ENCODE assay signal across 1 cellular context in the genomic region with DNA sequence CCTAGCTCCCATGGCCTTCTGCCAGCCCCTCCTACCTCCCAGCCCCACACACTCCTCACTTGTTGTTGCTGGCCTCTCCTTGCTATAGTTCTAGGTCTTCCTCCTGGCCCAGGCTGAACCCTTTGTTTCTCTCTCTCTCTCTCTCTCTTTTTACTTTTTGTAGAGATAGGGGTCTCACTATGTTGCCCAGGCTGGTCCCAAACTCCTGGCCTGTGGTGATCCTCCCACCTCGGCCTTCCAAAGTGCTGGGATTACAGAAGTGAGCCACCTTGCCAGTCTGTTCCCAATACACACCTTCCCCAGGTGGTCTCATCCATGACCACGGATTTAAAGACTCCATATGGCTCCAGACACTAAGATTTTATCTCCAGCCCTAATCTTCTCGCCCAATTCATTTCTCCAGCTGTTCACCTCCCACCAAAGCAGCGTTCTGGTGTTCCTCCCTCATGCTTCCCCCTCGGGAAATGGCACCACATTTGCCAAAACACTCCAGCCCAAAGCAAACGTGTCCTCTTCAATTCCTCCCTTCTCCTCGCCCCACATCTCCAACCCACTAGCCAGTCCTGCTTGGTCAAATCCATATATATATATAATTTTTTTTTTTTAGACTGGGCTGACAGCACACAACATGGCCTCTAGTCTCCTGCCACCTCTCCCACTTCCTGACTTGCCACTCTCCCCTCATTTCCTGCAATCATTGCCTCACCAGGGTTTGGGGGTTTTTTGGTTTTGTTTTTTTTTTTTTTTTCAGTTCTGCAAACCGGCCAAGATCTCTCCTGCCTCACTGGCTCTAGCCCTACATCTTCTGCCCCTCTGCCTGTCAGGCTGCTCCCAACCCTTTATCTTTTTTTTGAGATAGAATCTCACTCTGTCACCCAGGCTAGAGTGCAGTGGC.
TF ChIP-seq lines count a peak whose summit lies in the region.

No MANE protein-coding gene starts in this region.

TF ChIP-seq in H1, 55 proteins besides CTCF, POLR2A, EP300 and RAD21 (continued from another document):
- TF ChIP-seq, protein P1, sequence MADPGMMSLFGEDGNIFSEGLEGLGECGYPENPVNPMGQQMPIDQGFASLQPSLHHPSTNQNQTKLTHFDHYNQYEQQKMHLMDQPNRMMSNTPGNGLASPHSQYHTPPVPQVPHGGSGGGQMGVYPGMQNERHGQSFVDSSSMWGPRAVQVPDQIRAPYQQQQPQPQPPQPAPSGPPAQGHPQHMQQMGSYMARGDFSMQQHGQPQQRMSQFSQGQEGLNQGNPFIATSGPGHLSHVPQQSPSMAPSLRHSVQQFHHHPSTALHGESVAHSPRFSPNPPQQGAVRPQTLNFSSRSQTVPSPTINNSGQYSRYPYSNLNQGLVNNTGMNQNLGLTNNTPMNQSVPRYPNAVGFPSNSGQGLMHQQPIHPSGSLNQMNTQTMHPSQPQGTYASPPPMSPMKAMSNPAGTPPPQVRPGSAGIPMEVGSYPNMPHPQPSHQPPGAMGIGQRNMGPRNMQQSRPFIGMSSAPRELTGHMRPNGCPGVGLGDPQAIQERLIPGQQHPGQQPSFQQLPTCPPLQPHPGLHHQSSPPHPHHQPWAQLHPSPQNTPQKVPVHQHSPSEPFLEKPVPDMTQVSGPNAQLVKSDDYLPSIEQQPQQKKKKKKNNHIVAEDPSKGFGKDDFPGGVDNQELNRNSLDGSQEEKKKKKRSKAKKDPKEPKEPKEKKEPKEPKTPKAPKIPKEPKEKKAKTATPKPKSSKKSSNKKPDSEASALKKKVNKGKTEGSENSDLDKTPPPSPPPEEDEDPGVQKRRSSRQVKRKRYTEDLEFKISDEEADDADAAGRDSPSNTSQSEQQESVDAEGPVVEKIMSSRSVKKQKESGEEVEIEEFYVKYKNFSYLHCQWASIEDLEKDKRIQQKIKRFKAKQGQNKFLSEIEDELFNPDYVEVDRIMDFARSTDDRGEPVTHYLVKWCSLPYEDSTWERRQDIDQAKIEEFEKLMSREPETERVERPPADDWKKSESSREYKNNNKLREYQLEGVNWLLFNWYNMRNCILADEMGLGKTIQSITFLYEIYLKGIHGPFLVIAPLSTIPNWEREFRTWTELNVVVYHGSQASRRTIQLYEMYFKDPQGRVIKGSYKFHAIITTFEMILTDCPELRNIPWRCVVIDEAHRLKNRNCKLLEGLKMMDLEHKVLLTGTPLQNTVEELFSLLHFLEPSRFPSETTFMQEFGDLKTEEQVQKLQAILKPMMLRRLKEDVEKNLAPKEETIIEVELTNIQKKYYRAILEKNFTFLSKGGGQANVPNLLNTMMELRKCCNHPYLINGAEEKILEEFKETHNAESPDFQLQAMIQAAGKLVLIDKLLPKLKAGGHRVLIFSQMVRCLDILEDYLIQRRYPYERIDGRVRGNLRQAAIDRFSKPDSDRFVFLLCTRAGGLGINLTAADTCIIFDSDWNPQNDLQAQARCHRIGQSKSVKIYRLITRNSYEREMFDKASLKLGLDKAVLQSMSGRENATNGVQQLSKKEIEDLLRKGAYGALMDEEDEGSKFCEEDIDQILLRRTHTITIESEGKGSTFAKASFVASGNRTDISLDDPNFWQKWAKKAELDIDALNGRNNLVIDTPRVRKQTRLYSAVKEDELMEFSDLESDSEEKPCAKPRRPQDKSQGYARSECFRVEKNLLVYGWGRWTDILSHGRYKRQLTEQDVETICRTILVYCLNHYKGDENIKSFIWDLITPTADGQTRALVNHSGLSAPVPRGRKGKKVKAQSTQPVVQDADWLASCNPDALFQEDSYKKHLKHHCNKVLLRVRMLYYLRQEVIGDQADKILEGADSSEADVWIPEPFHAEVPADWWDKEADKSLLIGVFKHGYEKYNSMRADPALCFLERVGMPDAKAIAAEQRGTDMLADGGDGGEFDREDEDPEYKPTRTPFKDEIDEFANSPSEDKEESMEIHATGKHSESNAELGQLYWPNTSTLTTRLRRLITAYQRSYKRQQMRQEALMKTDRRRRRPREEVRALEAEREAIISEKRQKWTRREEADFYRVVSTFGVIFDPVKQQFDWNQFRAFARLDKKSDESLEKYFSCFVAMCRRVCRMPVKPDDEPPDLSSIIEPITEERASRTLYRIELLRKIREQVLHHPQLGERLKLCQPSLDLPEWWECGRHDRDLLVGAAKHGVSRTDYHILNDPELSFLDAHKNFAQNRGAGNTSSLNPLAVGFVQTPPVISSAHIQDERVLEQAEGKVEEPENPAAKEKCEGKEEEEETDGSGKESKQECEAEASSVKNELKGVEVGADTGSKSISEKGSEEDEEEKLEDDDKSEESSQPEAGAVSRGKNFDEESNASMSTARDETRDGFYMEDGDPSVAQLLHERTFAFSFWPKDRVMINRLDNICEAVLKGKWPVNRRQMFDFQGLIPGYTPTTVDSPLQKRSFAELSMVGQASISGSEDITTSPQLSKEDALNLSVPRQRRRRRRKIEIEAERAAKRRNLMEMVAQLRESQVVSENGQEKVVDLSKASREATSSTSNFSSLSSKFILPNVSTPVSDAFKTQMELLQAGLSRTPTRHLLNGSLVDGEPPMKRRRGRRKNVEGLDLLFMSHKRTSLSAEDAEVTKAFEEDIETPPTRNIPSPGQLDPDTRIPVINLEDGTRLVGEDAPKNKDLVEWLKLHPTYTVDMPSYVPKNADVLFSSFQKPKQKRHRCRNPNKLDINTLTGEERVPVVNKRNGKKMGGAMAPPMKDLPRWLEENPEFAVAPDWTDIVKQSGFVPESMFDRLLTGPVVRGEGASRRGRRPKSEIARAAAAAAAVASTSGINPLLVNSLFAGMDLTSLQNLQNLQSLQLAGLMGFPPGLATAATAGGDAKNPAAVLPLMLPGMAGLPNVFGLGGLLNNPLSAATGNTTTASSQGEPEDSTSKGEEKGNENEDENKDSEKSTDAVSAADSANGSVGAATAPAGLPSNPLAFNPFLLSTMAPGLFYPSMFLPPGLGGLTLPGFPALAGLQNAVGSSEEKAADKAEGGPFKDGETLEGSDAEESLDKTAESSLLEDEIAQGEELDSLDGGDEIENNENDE (IDR thresholded peaks at IDR 0.05; ENCODE audit: insufficient replicate concordance, low read length): no peak
- TF ChIP-seq RNF2 (IDR thresholded peaks at IDR 0.05; ENCODE audit: borderline replicate concordance, low read depth, low read length, missing control alignments, poor library complexity, severe bottlenecking): no peak
- TF ChIP-seq, protein P2, sequence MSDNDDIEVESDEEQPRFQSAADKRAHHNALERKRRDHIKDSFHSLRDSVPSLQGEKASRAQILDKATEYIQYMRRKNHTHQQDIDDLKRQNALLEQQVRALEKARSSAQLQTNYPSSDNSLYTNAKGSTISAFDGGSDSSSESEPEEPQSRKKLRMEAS (IDR thresholded peaks at IDR 0.05): no peak
- no peak for TF ChIP-seq ZNF274 (IDR thresholded peaks at IDR 0.05; ENCODE audit: borderline replicate concordance, extremely low read depth, low read length)
- TF ChIP-seq EGR1 (IDR thresholded peaks at IDR 0.05; ENCODE audit: borderline replicate concordance, low read depth, low read length): no peak
